1 cellular context compared by ENCODE assay signal in the genomic region with DNA sequence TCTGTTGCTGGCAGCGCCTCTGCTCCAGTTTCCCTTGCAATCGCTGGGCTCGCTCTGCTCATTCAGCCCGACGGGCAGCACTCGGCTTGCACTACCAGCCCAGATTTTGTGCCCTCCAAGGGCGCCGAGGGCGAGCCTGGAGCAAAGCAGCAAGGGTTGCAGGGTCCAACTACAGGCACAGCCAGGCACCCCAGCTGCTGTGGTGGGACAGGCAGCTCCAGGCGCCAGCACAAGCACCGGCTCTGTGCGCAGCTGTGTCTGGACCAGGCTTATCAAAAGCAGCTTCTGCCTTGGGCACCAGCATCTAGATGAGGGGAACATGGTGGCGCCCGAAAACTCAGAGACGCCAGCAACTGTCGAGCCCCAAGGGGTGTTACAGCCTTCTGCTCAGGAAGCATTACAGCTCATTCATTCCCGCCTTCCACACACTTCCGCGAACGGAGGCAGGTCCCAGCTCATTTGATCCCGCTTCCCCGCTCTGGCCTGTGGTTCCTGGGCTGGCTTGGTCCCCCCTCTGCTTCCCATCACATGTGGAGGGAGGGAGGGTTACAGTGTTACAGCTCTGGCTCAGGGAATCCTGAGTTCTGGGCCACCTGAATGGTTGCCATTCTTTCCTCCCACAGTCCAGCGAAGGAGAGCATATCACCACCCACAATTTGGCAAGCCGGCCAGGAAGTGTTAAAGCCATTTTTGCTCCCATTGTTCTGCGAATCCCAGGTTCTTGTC.
TF ChIP-seq lines count a peak whose summit lies in the region.

No MANE protein-coding gene starts in this region.

TF ChIP-seq in HepG2, 621 proteins besides CTCF, POLR2A, EP300 and RAD21 (continued from another document):
- TF ChIP-seq, protein P1, sequence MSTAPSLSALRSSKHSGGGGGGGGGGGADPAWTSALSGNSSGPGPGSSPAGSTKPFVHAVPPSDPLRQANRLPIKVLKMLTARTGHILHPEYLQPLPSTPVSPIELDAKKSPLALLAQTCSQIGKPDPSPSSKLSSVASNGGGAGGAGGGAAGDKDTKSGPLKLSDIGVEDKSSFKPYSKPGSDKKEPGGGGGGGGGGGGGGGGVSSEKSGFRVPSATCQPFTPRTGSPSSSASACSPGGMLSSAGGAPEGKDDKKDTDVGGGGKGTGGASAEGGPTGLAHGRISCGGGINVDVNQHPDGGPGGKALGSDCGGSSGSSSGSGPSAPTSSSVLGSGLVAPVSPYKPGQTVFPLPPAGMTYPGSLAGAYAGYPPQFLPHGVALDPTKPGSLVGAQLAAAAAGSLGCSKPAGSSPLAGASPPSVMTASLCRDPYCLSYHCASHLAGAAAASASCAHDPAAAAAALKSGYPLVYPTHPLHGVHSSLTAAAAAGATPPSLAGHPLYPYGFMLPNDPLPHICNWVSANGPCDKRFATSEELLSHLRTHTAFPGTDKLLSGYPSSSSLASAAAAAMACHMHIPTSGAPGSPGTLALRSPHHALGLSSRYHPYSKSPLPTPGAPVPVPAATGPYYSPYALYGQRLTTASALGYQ (CRISPR knock-in tag; IDR thresholded peaks at IDR 0.05), result no peak
- TF ChIP-seq ZNF598 (CRISPR knock-in tag; IDR thresholded peaks at IDR 0.05; ENCODE audit: borderline replicate concordance) (no peak), RFX3 (CRISPR knock-in tag; IDR thresholded peaks at IDR 0.05) (no peak), HHEX (CRISPR knock-in tag; IDR thresholded peaks at IDR 0.05) (no peak), JUND (CRISPR knock-in tag; IDR thresholded peaks at IDR 0.05) (no peak), ZNF232 (CRISPR knock-in tag; IDR thresholded peaks at IDR 0.05; ENCODE audit: borderline replicate concordance) (no peak), FOXM1 (CRISPR knock-in tag; IDR thresholded peaks at IDR 0.05) (no peak), AGO1 (IDR thresholded peaks at IDR 0.05; ENCODE audit: low read depth, low read length, poor library complexity, severe bottlenecking) (no peak), SP4 (CRISPR knock-in tag; IDR thresholded peaks at IDR 0.05) (no peak), PPARG (CRISPR knock-in tag; conservative IDR thresholded peaks at IDR 0.05) (no peak)
- TF ChIP-seq, protein P2, sequence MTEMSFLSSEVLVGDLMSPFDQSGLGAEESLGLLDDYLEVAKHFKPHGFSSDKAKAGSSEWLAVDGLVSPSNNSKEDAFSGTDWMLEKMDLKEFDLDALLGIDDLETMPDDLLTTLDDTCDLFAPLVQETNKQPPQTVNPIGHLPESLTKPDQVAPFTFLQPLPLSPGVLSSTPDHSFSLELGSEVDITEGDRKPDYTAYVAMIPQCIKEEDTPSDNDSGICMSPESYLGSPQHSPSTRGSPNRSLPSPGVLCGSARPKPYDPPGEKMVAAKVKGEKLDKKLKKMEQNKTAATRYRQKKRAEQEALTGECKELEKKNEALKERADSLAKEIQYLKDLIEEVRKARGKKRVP (CRISPR knock-in tag; IDR thresholded peaks at IDR 0.05), result no peak
- TF ChIP-seq, protein P3, sequence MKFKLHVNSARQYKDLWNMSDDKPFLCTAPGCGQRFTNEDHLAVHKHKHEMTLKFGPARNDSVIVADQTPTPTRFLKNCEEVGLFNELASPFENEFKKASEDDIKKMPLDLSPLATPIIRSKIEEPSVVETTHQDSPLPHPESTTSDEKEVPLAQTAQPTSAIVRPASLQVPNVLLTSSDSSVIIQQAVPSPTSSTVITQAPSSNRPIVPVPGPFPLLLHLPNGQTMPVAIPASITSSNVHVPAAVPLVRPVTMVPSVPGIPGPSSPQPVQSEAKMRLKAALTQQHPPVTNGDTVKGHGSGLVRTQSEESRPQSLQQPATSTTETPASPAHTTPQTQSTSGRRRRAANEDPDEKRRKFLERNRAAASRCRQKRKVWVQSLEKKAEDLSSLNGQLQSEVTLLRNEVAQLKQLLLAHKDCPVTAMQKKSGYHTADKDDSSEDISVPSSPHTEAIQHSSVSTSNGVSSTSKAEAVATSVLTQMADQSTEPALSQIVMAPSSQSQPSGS (CRISPR knock-in tag; IDR thresholded peaks at IDR 0.05), result no peak
- TF ChIP-seq, protein P4, sequence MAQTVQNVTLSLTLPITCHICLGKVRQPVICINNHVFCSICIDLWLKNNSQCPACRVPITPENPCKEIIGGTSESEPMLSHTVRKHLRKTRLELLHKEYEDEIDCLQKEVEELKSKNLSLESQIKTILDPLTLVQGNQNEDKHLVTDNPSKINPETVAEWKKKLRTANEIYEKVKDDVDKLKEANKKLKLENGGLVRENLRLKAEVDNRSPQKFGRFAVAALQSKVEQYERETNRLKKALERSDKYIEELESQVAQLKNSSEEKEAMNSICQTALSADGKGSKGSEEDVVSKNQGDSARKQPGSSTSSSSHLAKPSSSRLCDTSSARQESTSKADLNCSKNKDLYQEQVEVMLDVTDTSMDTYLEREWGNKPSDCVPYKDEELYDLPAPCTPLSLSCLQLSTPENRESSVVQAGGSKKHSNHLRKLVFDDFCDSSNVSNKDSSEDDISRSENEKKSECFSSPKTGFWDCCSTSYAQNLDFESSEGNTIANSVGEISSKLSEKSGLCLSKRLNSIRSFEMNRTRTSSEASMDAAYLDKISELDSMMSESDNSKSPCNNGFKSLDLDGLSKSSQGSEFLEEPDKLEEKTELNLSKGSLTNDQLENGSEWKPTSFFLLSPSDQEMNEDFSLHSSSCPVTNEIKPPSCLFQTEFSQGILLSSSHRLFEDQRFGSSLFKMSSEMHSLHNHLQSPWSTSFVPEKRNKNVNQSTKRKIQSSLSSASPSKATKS (CRISPR knock-in tag; IDR thresholded peaks at IDR 0.05), result no peak
